In genomic region chr12:110349096-110349495, GRCh38 we compare ENCODE assay signal across 1 cellular context.
TF ChIP-seq lines count a peak whose summit lies in the region.

No MANE protein-coding gene starts in this region.

TF ChIP-seq in GM12878, 131 proteins besides CTCF, POLR2A, EP300 and RAD21:
- TF ChIP-seq IRF3 (IDR thresholded peaks at IDR 0.05) (no peak), MEF2B (IDR thresholded peaks at IDR 0.05; ENCODE audit: partially characterized antibody, poor library complexity, severe bottlenecking) (no peak), BCL3 (IDR thresholded peaks at IDR 0.05; ENCODE audit: borderline replicate concordance, insufficient read depth, low read depth, low read length, poor library complexity, severe bottlenecking) (peak; percentile 17)
